In the genomic region with DNA sequence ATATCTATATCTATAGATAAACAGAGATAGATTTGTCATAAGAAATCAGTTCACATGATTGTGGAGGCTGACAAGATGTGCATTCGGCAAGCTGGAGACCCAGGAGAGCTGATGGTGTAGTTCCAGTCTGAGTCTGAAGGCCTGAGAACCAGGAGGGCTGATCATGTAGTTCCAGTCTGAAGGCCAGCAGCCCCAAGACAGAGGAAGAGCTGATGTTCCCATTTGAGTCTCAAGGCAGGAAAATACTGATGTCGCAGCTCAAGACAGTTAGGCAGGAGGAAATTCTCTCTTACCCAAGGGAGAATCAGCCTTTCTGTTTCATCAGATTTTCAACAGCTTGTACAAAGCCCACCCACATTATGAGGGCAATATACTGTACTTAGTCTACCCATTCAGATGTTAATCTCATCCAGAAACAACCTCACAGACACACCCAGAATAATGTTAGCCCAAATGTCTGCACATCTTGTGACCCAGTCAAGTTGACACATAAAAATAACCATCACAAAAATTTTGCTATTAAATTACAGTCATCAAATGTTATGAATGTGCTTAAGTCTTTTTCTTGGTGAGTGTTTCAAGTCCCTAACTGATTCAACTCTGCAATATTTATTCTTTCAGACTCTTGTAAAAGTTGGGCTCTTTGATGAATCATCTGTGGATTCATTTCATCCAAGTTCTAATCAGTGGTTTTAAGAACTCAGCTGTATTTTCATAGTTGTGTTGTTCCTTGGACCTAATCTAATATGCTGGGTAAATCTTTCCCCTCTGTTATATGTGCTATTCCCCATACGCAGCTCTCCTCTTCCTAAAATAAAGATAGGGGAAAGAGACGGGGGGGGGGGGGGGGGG, we compare ENCODE assay signal across 13 cellular contexts. TPM values are rescaled to one million over a fixed set of nuclear protein-coding genes. Genes with fewer than 3 reads are reported as not detected.
DNase-seq lines count a peak whose midpoint lies in the region; ATAC-seq, FAIRE-seq and TF ChIP-seq lines count a peak whose summit lies in the region.
"Had no signal": no experiment of that assay in that cellular context is flagged by ENCODE, and none has a peak within 500 bp of the region (broad histone marks: within the 10 kb centered on the region; RNA-seq: fewer than 3 reads in every experiment).

No MANE protein-coding gene starts in this region.

- H3K4me1 ChIP-seq in adipocyte (ENCODE audit: control insufficient read depth, insufficient read depth, low read length) (peaks cover 13% of the 10 kb centered on the region), hepatocyte (ENCODE audit: insufficient read depth) (peaks cover 4% of the 10 kb centered on the region), sigmoid colon (peaks cover 0 to 19% (median 18%) of the 10 kb centered on the region in 4 donors)

- DNase-seq in AG09309 (ENCODE audit: low read depth), result peak; percentile 67
- no peak for DNase-seq in GM12891 (ENCODE audit: insufficient read length, low spot score)
- peak; percentile 65 for DNase-seq in adipocyte (ENCODE audit: low read depth)
- no peak for DNase-seq in hepatocyte (ENCODE audit: low spot score)
- DNase-seq in sigmoid colon, result no peak
- DNase-seq in NCI-H2171 treated with DMSO at 0.1 percent for 48 hours (lab: John Stamatoyannopoulos, UW), result no peak
- DNase-seq in NCI-H2081 (lab: John Stamatoyannopoulos, UW), result no peak
- DNase-seq: activated CD4-positive, alpha-beta T cell treated with anti-CD3 and anti-CD28 coated beads, Interleukin-2, amount 50 U/mL, for 1 hour; activated naive CD8-positive, alpha-beta T cell treated with anti-CD3 and anti-CD28 coated beads, Interleukin-2, amount 10 ng/mL, durations not matched to agents 7 days and 5 days; NCI-H1105; NCI-H526 treated with DMSO at 0.1 percent for 48 hours had no signal

- TF ChIP-seq POLR2A in GM12891 (IDR thresholded peaks at IDR 0.05; ENCODE audit: low read depth, low read length) (no peak), sigmoid colon (IDR thresholded peaks at IDR 0.05) (no peak)

- intact Hi-C loops in sigmoid colon (cut with DNase I), result no loop called here

- no peak for ATAC-seq in HG03520 (IDR thresholded peaks at IDR 0.05; ENCODE audit: unreplicated experiment)

- FAIRE-seq in GM12891 (lab: Jason Lieb, UNC), result peak; percentile 43
- FAIRE-seq: urothelium cell line had no signal

- no peaks in the 10 kb centered on the region for H3K9me3 ChIP-seq in adipocyte (ENCODE audit: control insufficient read depth, low read length)
- H3K9me3 ChIP-seq in hepatocyte (ENCODE audit: low read depth), result no peaks in the 10 kb centered on the region
- H3K9me3 ChIP-seq in sigmoid colon, result no peaks in the 10 kb centered on the region

- 49% methylated on average over 4 of the region's 4 CpGs for WGBS in hepatocyte (ENCODE audit: low lambda C conversion rate, missing lambda C conversion rate)
- WGBS in sigmoid colon, 2 donors, result 72 to 74% methylated on average over 3 to 4 of the region's 4 CpGs

- H3K79me2 ChIP-seq in hepatocyte, result no peaks in the 10 kb centered on the region

- H3K4me2 ChIP-seq in hepatocyte, result no peak overlapping the region

- no peak overlapping the region for H3K9ac ChIP-seq in adipocyte (ENCODE audit: low read length)

- no peak for TF ChIP-seq EP300 in sigmoid colon (IDR thresholded peaks at IDR 0.05)

- H3K27ac ChIP-seq in hepatocyte (peak overlapping the region; percentile 46), sigmoid colon (peak overlapping the region in 1 of 4 donors; percentile 4)

- H3K4me3 ChIP-seq in AG09309 (ENCODE audit: control insufficient read depth, low read depth, low read length) (no peak overlapping the region), adipocyte (ENCODE audit: low read length) (no peak overlapping the region), hepatocyte (no peak overlapping the region), sigmoid colon (no peak overlapping the region)

- no peaks in the 10 kb centered on the region for H4K20me1 ChIP-seq in hepatocyte (ENCODE audit: insufficient read depth, poor library complexity, severe bottlenecking)

- no peaks in the 10 kb centered on the region for H3K36me3 ChIP-seq in adipocyte (ENCODE audit: control insufficient read depth, insufficient read depth, low read length, severe bottlenecking)
- no peaks in the 10 kb centered on the region for H3K36me3 ChIP-seq in hepatocyte (replicated peaks; ENCODE audit: insufficient read depth, low read depth)
- no peaks in the 10 kb centered on the region for H3K36me3 ChIP-seq in sigmoid colon

- no peak overlapping the region for H2AFZ ChIP-seq in hepatocyte

- no peaks in the 10 kb centered on the region for H3K27me3 ChIP-seq in adipocyte (replicated peaks; ENCODE audit: control insufficient read depth, insufficient read depth, low read length)
- H3K27me3 ChIP-seq in hepatocyte, result no peaks in the 10 kb centered on the region
- H3K27me3 ChIP-seq in sigmoid colon, result no peaks in the 10 kb centered on the region

- no peaks in the 10 kb centered on the region for H3K9me2 ChIP-seq in hepatocyte (replicated peaks; ENCODE audit: insufficient read depth)

- TF ChIP-seq CTCF in AG09309 (IDR thresholded peaks at IDR 0.05; ENCODE audit: control insufficient read depth, insufficient read depth, low read depth, low read length, missing control alignments) (no peak), hepatocyte (IDR thresholded peaks at IDR 0.05; ENCODE audit: poor library complexity) (no peak), sigmoid colon (IDR thresholded peaks at IDR 0.05) (no peak)

TF ChIP-seq in GM12891, 5 proteins besides CTCF, POLR2A, EP300 and RAD21:
- TF ChIP-seq POU2F2 (IDR thresholded peaks at IDR 0.05; ENCODE audit: low read depth, low read length), result no peak
- no peak for TF ChIP-seq PAX5 (IDR thresholded peaks at IDR 0.05; ENCODE audit: insufficient read depth, low read length, severe bottlenecking)
- TF ChIP-seq SPI1 (IDR thresholded peaks at IDR 0.05; ENCODE audit: low read depth, low read length), result no peak
- no peak for TF ChIP-seq POLR2AphosphoS5 (IDR thresholded peaks at IDR 0.05; ENCODE audit: low read depth, low read length)
- no peak for TF ChIP-seq TAF1 (IDR thresholded peaks at IDR 0.05; ENCODE audit: low read depth, low read length)

RNA-seq across cellular contexts. Expression of a gene that starts 22.7 kb away (rescaled TPM):
- polyA plus RNA-seq in GM12891 (2012; ENCODE audit: low read depth, missing spikeins), result 19.9 TPM
- total RNA-seq in hepatocyte (14.1 and 16.3 TPM in 2 replicates), sigmoid colon (10 to 100 TPM; 32.4 to 54.0 (median 40.7) TPM)
- polyA plus RNA-seq in hepatocyte (5.0 and 5.7 TPM in 2 replicates), sigmoid colon (1 to 10 TPM; 4.2 to 8.4 (median 5.1) TPM)

Comparison
In these comparisons a context has a peak if more than half of its experiments do, and no peak if none do; other contexts are left out.
1. DNase-seq: peak in AG09309 (single experiment) and adipocyte (single experiment); none in GM12891 (single experiment), hepatocyte (single experiment), sigmoid colon (single experiment), NCI-H2171 treated with DMSO at 0.1 percent for 48 hours (single experiment) and NCI-H2081 (0 of 2).